ENCODE assay signal across 38 cellular contexts in genomic region chr17:51670899-51671298, GRCh38.
"Had no signal": no experiment of that assay in that cellular context is flagged by ENCODE, and none has a peak within 500 bp of the region (broad histone marks: within the 10 kb centered on the region; RNA-seq: fewer than 3 reads in every experiment).

No MANE protein-coding gene starts in this region.

- H3K27me3 Mint-ChIP-seq: activated naive CD4-positive, alpha-beta T cell treated with anti-CD3 and anti-CD28 coated beads, Interleukin-2, amount 10 ng/mL, durations not matched to agents 7 days and 5 days; activated naive CD8-positive, alpha-beta T cell treated with anti-CD3 and anti-CD28 coated beads for 36 hours; activated naive CD8-positive, alpha-beta T cell treated with anti-CD3 and anti-CD28 coated beads, Interleukin-2, amount 10 ng/mL, durations not matched to agents 7 days and 5 days; brain had no signal

- H3K27ac Mint-ChIP-seq: activated naive CD4-positive, alpha-beta T cell treated with anti-CD3 and anti-CD28 coated beads for 36 hours; activated naive CD4-positive, alpha-beta T cell treated with anti-CD3 and anti-CD28 coated beads, Interleukin-2, amount 10 ng/mL, durations not matched to agents 7 days and 5 days; activated naive CD4-positive, alpha-beta T cell treated with anti-CD3 and anti-CD28 coated beads, Interleukin-2, amount 50 U/mL, for 24 hours; activated naive CD4-positive, alpha-beta T cell treated with anti-CD3 and anti-CD28 coated beads, Interleukin-2, amount 50 U/mL, for 72 hours; activated naive CD8-positive, alpha-beta T cell; activated naive CD8-positive, alpha-beta T cell treated with anti-CD3 and anti-CD28 coated beads for 36 hours; activated naive CD8-positive, alpha-beta T cell treated with anti-CD3 and anti-CD28 coated beads, Interleukin-2, amount 10 ng/mL, durations not matched to agents 7 days and 5 days; activated naive CD8-positive, alpha-beta T cell treated with anti-CD3 and anti-CD28 coated beads, Interleukin-2, amount 50 U/mL, for 24 hours; activated T-cell treated with anti-CD3 and anti-CD28 coated beads, Interleukin-2, amount 50 U/mL, for 72 hours; activated T-helper 1 cell treated with anti-CD3 and anti-CD28 coated beads, Interleukin-12 subunit alpha, Interleukin-12 subunit beta, Interleukin-2, Interleukin-4 antibody, amounts not matched to agents 30 ng/mL and 10 ng/mL and 1 ng/mL, durations not matched to agents 14 hours and 24 hours and 36 hours; activated T-helper 17 cell treated with anti-CD3 and anti-CD28 coated beads, Interleukin-2, amount 50 U/mL, for 72 hours; activated T-helper 2 cell treated with anti-CD3 and anti-CD28 coated beads, Interferon-gamma antibody, Interleukin-2, Interleukin-4, amounts not matched to agents 10 μg/mL and 5 μg/mL and 100 μg/mL, durations not matched to agents 14 hours and 24 hours and 36 hours; brain had no signal

- DNase-seq: activated effector memory CD4-positive, alpha-beta T cell treated with anti-CD3 and anti-CD28 coated beads, Interleukin-2, amount 50 U/mL, for 16 hours; activated effector memory CD4-positive, alpha-beta T cell treated with Interleukin-2 at 50 U/mL for 16 hours; activated gamma-delta T cell; activated gamma-delta T cell treated with Interleukin-2 at 50 U/mL for 16 hours; activated naive CD4-positive, alpha-beta T cell; activated naive CD4-positive, alpha-beta T cell treated with anti-CD3 and anti-CD28 coated beads for 36 hours; activated naive CD4-positive, alpha-beta T cell treated with anti-CD3 and anti-CD28 coated beads, Interleukin-2, amount 10 ng/mL, durations not matched to agents 7 days and 5 days; activated naive CD4-positive, alpha-beta T cell treated with anti-CD3 and anti-CD28 coated beads, Interleukin-2, amount 50 U/mL, for 16 hours; activated naive CD4-positive, alpha-beta T cell treated with Interleukin-2 at 50 U/mL for 16 hours; activated naive CD8-positive, alpha-beta T cell treated with anti-CD3 and anti-CD28 coated beads for 36 hours; activated naive CD8-positive, alpha-beta T cell treated with anti-CD3 and anti-CD28 coated beads, Interleukin-2, amount 10 ng/mL, durations not matched to agents 7 days and 5 days; activated naive CD8-positive, alpha-beta T cell treated with anti-CD3 and anti-CD28 coated beads, Interleukin-2, amount 50 U/mL, for 24 hours; activated T-cell treated with anti-CD3 and anti-CD28 coated beads for 4 hours; activated T-cell treated with anti-CD3 and anti-CD28 coated beads, Interleukin-2, amount 50 U/mL, for 1 hour; activated T-cell treated with anti-CD3 and anti-CD28 coated beads, Interleukin-2, amount 50 U/mL, for 4 hours; activated T-cell treated with anti-CD3 and anti-CD28 coated beads, Interleukin-2, amount 50 U/mL, for 48 hours; activated T-cell treated with anti-CD3 and anti-CD28 coated beads, Interleukin-2, amount 50 U/mL, for 72 hours; adrenal gland; amniotic stem cell; amygdala; anterior cingulate cortex; aorta; body of pancreas; brain microvascular endothelial cell; caudate nucleus; central memory CD4-positive, alpha-beta T cell; cerebellar nuclear complex had no signal

- H3K4me1 Mint-ChIP-seq: activated naive CD4-positive, alpha-beta T cell treated with anti-CD3 and anti-CD28 coated beads, Interleukin-2, amount 10 ng/mL, durations not matched to agents 7 days and 5 days; activated naive CD4-positive, alpha-beta T cell treated with anti-CD3 and anti-CD28 coated beads, Interleukin-2, amount 50 U/mL, for 24 hours; activated naive CD8-positive, alpha-beta T cell treated with anti-CD3 and anti-CD28 coated beads for 36 hours; activated naive CD8-positive, alpha-beta T cell treated with anti-CD3 and anti-CD28 coated beads, Interleukin-2, amount 50 U/mL, for 24 hours; activated T-helper 17 cell treated with anti-CD3 and anti-CD28 coated beads, Interleukin-2, amount 50 U/mL, for 72 hours; central memory CD8-positive, alpha-beta T cell had no signal

- H3K9me3 ChIP-seq: adrenal gland, ascending aorta, body of pancreas had no signal

- H3K4me1 ChIP-seq: adrenal gland, ascending aorta, body of pancreas, breast epithelium had no signal

- H3K9me3 Mint-ChIP-seq: activated naive CD4-positive, alpha-beta T cell treated with anti-CD3 and anti-CD28 coated beads for 36 hours; activated naive CD4-positive, alpha-beta T cell treated with anti-CD3 and anti-CD28 coated beads, Interleukin-2, amount 50 U/mL, for 24 hours; activated naive CD8-positive, alpha-beta T cell treated with anti-CD3 and anti-CD28 coated beads, Interleukin-2, amount 10 ng/mL, durations not matched to agents 7 days and 5 days; activated T-cell treated with anti-CD3 and anti-CD28 coated beads, Interleukin-2, amount 50 U/mL, for 4 hours; activated T-helper 1 cell treated with anti-CD3 and anti-CD28 coated beads, Interleukin-12 subunit alpha, Interleukin-12 subunit beta, Interleukin-2, Interleukin-4 antibody, amounts not matched to agents 30 ng/mL and 10 ng/mL and 1 ng/mL, durations not matched to agents 14 hours and 24 hours and 36 hours; activated T-helper 2 cell treated with anti-CD3 and anti-CD28 coated beads, Interferon-gamma antibody, Interleukin-2, Interleukin-4, amounts not matched to agents 10 μg/mL and 5 μg/mL and 100 μg/mL, durations not matched to agents 14 hours and 24 hours and 36 hours; brain; central memory CD8-positive, alpha-beta T cell had no signal

- H3K27ac ChIP-seq: adrenal gland, ascending aorta, body of pancreas, brain microvascular endothelial cell, breast epithelium, cardiac muscle cell had no signal

- H3K36me3 Mint-ChIP-seq: activated naive CD4-positive, alpha-beta T cell treated with anti-CD3 and anti-CD28 coated beads, Interleukin-2, amount 10 ng/mL, durations not matched to agents 7 days and 5 days; activated naive CD4-positive, alpha-beta T cell treated with anti-CD3 and anti-CD28 coated beads, Interleukin-2, amount 50 U/mL, for 24 hours; activated naive CD8-positive, alpha-beta T cell; activated naive CD8-positive, alpha-beta T cell treated with anti-CD3 and anti-CD28 coated beads for 36 hours; activated naive CD8-positive, alpha-beta T cell treated with anti-CD3 and anti-CD28 coated beads, Interleukin-2, amount 10 ng/mL, durations not matched to agents 7 days and 5 days; brain had no signal

- H3K27me3 ChIP-seq: adrenal gland, ascending aorta, body of pancreas, brain microvascular endothelial cell, breast epithelium, cardiac muscle cell had no signal

- H3K4me3 Mint-ChIP-seq: activated naive CD4-positive, alpha-beta T cell treated with anti-CD3 and anti-CD28 coated beads for 36 hours; activated naive CD4-positive, alpha-beta T cell treated with anti-CD3 and anti-CD28 coated beads, Interleukin-2, amount 10 ng/mL, durations not matched to agents 7 days and 5 days; activated naive CD4-positive, alpha-beta T cell treated with anti-CD3 and anti-CD28 coated beads, Interleukin-2, amount 50 U/mL, for 24 hours; activated naive CD8-positive, alpha-beta T cell; activated naive CD8-positive, alpha-beta T cell treated with anti-CD3 and anti-CD28 coated beads for 36 hours; activated naive CD8-positive, alpha-beta T cell treated with anti-CD3 and anti-CD28 coated beads, Interleukin-2, amount 10 ng/mL, durations not matched to agents 7 days and 5 days; activated naive CD8-positive, alpha-beta T cell treated with anti-CD3 and anti-CD28 coated beads, Interleukin-2, amount 50 U/mL, for 24 hours; activated T-cell treated with anti-CD3 and anti-CD28 coated beads, Interleukin-2, amount 50 U/mL, for 4 hours; activated T-cell treated with anti-CD3 and anti-CD28 coated beads, Interleukin-2, amount 50 U/mL, for 72 hours; activated T-helper 1 cell treated with anti-CD3 and anti-CD28 coated beads, Interleukin-12 subunit alpha, Interleukin-12 subunit beta, Interleukin-2, Interleukin-4 antibody, amounts not matched to agents 30 ng/mL and 10 ng/mL and 1 ng/mL, durations not matched to agents 14 hours and 24 hours and 36 hours; activated T-helper 17 cell treated with anti-CD3 and anti-CD28 coated beads, Interleukin-2, amount 50 U/mL, for 72 hours; brain; central memory CD8-positive, alpha-beta T cell had no signal

- H3K36me3 ChIP-seq: adrenal gland, ascending aorta, brain microvascular endothelial cell, breast epithelium, cardiac muscle cell had no signal

- H3K4me3 ChIP-seq: adrenal gland, ascending aorta, body of pancreas, breast epithelium, cardiac muscle cell had no signal
